In genomic region chr18:6435731-6436130, GRCh38 we compare ENCODE assay signal across 24 cellular contexts.
"Had no signal": no experiment of that assay in that cellular context is flagged by ENCODE, and none has a peak within 500 bp of the region (broad histone marks: within the 10 kb centered on the region; RNA-seq: fewer than 3 reads in every experiment).

No MANE protein-coding gene starts in this region.

- H3K4me3 ChIP-seq: neural progenitor cell, ovary, psoas muscle, right lobe of liver, sigmoid colon, stomach, thoracic aorta, thyroid gland, tibial nerve, upper lobe of left lung, vagina had no signal

- H3K4me2 ChIP-seq: neural progenitor cell had no signal

- DNase-seq: natural killer cell; occipital lobe; ovary; posterior cingulate gyrus; psoas muscle; right cardiac atrium; right lobe of liver; sigmoid colon; small intestine; stimulated activated CD4-positive, alpha-beta T cell treated with anti-CD3 and anti-CD28 coated beads, Interleukin-15, amount 100 ng/mL, for 24 hours; stimulated activated CD4-positive, alpha-beta T cell treated with anti-CD3 and anti-CD28 coated beads, Interleukin-2, amount 100 ng/mL, for 24 hours; stimulated activated CD4-positive, alpha-beta T cell treated with anti-CD3 and anti-CD28 coated beads, Interleukin-2, amount 100 ng/mL, for 48 hours; stimulated activated CD4-positive, alpha-beta T cell treated with anti-CD3 and anti-CD28 coated beads, Interleukin-4, amount 100 ng/mL, for 24 hours; stimulated activated naive CD4-positive, alpha-beta T cell treated with Interleukin-2 at 50 U/mL for 16 hours; stomach; thyroid gland; trophoblast cell; upper lobe of left lung had no signal

- H3K79me2 ChIP-seq: parathyroid adenoma had no signal

- H2AFZ ChIP-seq: neural progenitor cell, parathyroid adenoma had no signal

- H3K36me3 ChIP-seq: neural progenitor cell, ovary, right lobe of liver, sigmoid colon, stomach, thoracic aorta, thyroid gland, tibial nerve, upper lobe of left lung, vagina had no signal

- H3K27ac ChIP-seq: neural progenitor cell, parathyroid adenoma, psoas muscle, right lobe of liver, sigmoid colon, stomach, thoracic aorta, thyroid gland, tibial nerve, upper lobe of left lung, vagina had no signal

- ATAC-seq: natural killer cell; psoas muscle; right cardiac atrium; right lobe of liver; stimulated activated memory B cell treated with anti-CD40 and anti-IgM and Interleukin-4, amounts not matched to agents 10 μg/mL and 1 μg/mL and 100 μg/mL, for 72 hours had no signal

- H3K27me3 ChIP-seq: neural progenitor cell, ovary, right lobe of liver, sigmoid colon, stomach, thyroid gland, tibial nerve, upper lobe of left lung, vagina had no signal

- H3K9ac ChIP-seq: neural progenitor cell, parathyroid adenoma had no signal

- H3K4me1 ChIP-seq: neural progenitor cell, parathyroid adenoma, psoas muscle, sigmoid colon, stomach, thyroid gland, tibial nerve, upper lobe of left lung, vagina had no signal

- H3K9me3 ChIP-seq: ovary, psoas muscle, right lobe of liver, sigmoid colon, stomach, thoracic aorta, thyroid gland, tibial nerve, upper lobe of left lung, vagina had no signal
